1 cellular context compared by ENCODE assay signal in genomic region chr16:73399997-73400396, GRCh38.
TF ChIP-seq lines count a peak whose summit lies in the region.

No MANE protein-coding gene starts in this region.

TF ChIP-seq in WTC11, 78 proteins besides CTCF, POLR2A, EP300 and RAD21:
- TF ChIP-seq NR1H2 (CRISPR knock-in tag; IDR thresholded peaks at IDR 0.05) (no peak), PRRX2 (CRISPR knock-in tag; IDR thresholded peaks at IDR 0.05) (no peak), E2F5 (CRISPR knock-in tag; IDR thresholded peaks at IDR 0.05) (no peak), ZMAT4 (CRISPR knock-in tag; IDR thresholded peaks at IDR 0.05) (no peak), ELF4 (CRISPR knock-in tag; IDR thresholded peaks at IDR 0.05; ENCODE audit: low read depth) (no peak), E2F1 (CRISPR knock-in tag; IDR thresholded peaks at IDR 0.05) (no peak), HMGXB4 (CRISPR knock-in tag; IDR thresholded peaks at IDR 0.05) (no peak), ZSCAN18 (CRISPR knock-in tag; IDR thresholded peaks at IDR 0.05) (no peak), ZNF423 (CRISPR knock-in tag; IDR thresholded peaks at IDR 0.05) (no peak)
